Comparison of ENCODE assay signal across 22 cellular contexts in the genomic region with DNA sequence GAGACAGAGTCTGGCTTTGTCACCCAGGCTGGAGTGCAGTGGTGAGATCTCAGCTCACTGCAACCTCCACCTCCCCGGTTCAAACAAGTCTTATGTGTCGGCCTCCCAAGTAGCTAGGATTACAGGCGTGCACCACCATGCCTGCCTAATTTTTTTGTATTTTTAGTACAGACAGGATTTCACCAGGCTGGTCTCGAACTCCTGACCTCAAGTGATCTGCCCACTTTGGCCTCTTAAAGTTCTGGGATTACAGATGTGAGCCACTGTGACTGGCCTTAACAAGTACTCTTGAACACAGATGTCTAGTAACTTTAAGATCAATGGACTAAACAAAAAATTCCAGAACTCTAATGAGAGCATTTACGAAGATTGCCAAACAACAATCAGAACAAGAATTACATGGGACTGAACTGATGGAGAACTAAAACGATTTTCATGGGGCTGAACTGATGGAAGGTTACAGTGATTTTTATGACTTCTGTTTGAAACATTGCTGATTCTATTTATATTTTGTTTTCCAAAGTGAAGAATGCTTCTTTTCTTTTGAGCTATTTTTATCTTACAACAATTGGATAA. TPM values are rescaled to one million over a fixed set of nuclear protein-coding genes. Genes with fewer than 3 reads are reported as not detected.
DNase-seq lines count a peak whose midpoint lies in the region; ATAC-seq, FAIRE-seq and TF ChIP-seq lines count a peak whose summit lies in the region.
"Had no signal": no experiment of that assay in that cellular context is flagged by ENCODE, and none has a peak within 500 bp of the region (broad histone marks: within the 10 kb centered on the region; RNA-seq: fewer than 3 reads in every experiment).

No MANE protein-coding gene starts in this region.

- no peak for ATAC-seq in right lobe of liver
- ATAC-seq in stimulated activated naive CD8-positive, alpha-beta T cell treated with anti-CD3 and anti-CD28 coated beads, Interleukin-15, amount 100 ng/mL, for 72 hours, result no peak
- ATAC-seq: effector memory CD8-positive, alpha-beta T cell; natural killer cell; Right ventricle myocardium inferior had no signal

- H3K4me3 ChIP-seq in AG10803 (ENCODE audit: low read length), result no peak overlapping the region
- no peak overlapping the region for H3K4me3 ChIP-seq in PC-9
- no peak overlapping the region for H3K4me3 ChIP-seq in endodermal cell (ENCODE audit: low read length)
- H3K4me3 ChIP-seq in neuronal stem cell (ENCODE audit: low read length in 2 of 2), result no peak overlapping the region
- H3K4me3 ChIP-seq in right lobe of liver, result no peak overlapping the region
- H3K4me3 ChIP-seq: heart left ventricle, lower lobe of right lung had no signal

- intact Hi-C loops in PC-9 (cut with micrococcal nuclease; ENCODE audit: unreplicated experiment), result no loop called here
- intact Hi-C loops in right lobe of liver (cut with DNase I), result no loop called here

- no TSS peak for BruUV-seq in PC-9 (replicated peaks; lab: Mats Ljungman, UMichigan)

- H3K23ac ChIP-seq in neuronal stem cell (ENCODE audit: low read depth, low read length, poor library complexity), result no peak overlapping the region

- no peak overlapping the region for H2BK120ac ChIP-seq in neuronal stem cell (ENCODE audit: low read depth, low read length)

- H3K79me2 ChIP-seq in PC-9 (ENCODE audit: low read depth), result no peaks in the 10 kb centered on the region

- H3K27me3 Mint-ChIP-seq in endodermal cell (ENCODE audit: insufficient read depth), result no peaks in the 10 kb centered on the region
- H3K27me3 Mint-ChIP-seq in stimulated activated naive CD8-positive, alpha-beta T cell treated with anti-CD3 and anti-CD28 coated beads, Interleukin-15, amount 100 ng/mL, for 72 hours, result no peaks in the 10 kb centered on the region
- H3K27me3 Mint-ChIP-seq: effector memory CD8-positive, alpha-beta T cell had no signal

- H2BK15ac ChIP-seq in neuronal stem cell (ENCODE audit: low read length), result no peak overlapping the region

- POLR2A ChIA-PET in PC-9 (lab: Charles Lee; ENCODE audit: unreplicated experiment), result no interaction called here

- H3K36me3 ChIP-seq in PC-9 (ENCODE audit: low read depth), result 0 out of 2 replicates have a peak, but pooled peaks cover 3% of the 10 kb centered on the region
- H3K36me3 ChIP-seq in endodermal cell (ENCODE audit: control insufficient read depth, insufficient read depth, low read length), result no peaks in the 10 kb centered on the region
- no peaks in the 10 kb centered on the region for H3K36me3 ChIP-seq in neuronal stem cell (replicated peaks in 1 of 2; ENCODE audit: control insufficient read depth in 2 of 2, insufficient read depth in 2 of 2, low read length in 2 of 2)
- H3K36me3 ChIP-seq in right lobe of liver, result no peaks in the 10 kb centered on the region
- H3K36me3 ChIP-seq: heart left ventricle, lower lobe of right lung, WERI-Rb-1 had no signal

- H3K4me2 ChIP-seq in PC-9 (peak overlapping the region; percentile 69), neuronal stem cell (ENCODE audit: insufficient read depth, low read length, poor library complexity, severe bottlenecking) (no peak overlapping the region)

- H3K27ac Mint-ChIP-seq in endodermal cell, result peak overlapping the region; percentile 93
- no peak overlapping the region for H3K27ac Mint-ChIP-seq in stimulated activated naive CD8-positive, alpha-beta T cell treated with anti-CD3 and anti-CD28 coated beads, Interleukin-15, amount 100 ng/mL, for 72 hours
- H3K27ac Mint-ChIP-seq: effector memory CD8-positive, alpha-beta T cell; natural killer cell had no signal

- H3F3A ChIP-seq in PC-9 (ENCODE audit: insufficient read depth, low read depth), result peaks cover 41% of the 10 kb centered on the region

- no peaks in the 10 kb centered on the region for H3K9me2 ChIP-seq in PC-9 (ENCODE audit: insufficient read depth)

- no peak overlapping the region for H3K14ac ChIP-seq in neuronal stem cell (ENCODE audit: low read length)

- TF ChIP-seq POLR2A in GM12891 (IDR thresholded peaks at IDR 0.05; ENCODE audit: low read depth, low read length) (no peak), right lobe of liver (IDR thresholded peaks at IDR 0.05) (no peak)

- H3K18ac ChIP-seq in neuronal stem cell (ENCODE audit: low read length), result no peak overlapping the region

- H3K27me3 ChIP-seq in PC-9 (ENCODE audit: insufficient read depth, low read depth) (no peaks in the 10 kb centered on the region), endodermal cell (ENCODE audit: control insufficient read depth, insufficient read depth, low read length, poor library complexity, severe bottlenecking) (no peaks in the 10 kb centered on the region), neuronal stem cell (ENCODE audit: control insufficient read depth in 3 of 3, insufficient read depth in 3 of 3, low read depth in 1 of 3, low read length in 3 of 3) (no peaks in the 10 kb centered on the region), right lobe of liver (no peaks in the 10 kb centered on the region)
- H3K27me3 ChIP-seq: heart left ventricle had no signal

- peak; percentile 33 for DNase-seq in AG10803 (ENCODE audit: low read depth)
- DNase-seq in PC-9, result no peak
- no peak for DNase-seq in endodermal cell
- no peak for DNase-seq in neuronal stem cell (ENCODE audit: low spot score)
- no peak for DNase-seq in GM12891 (ENCODE audit: insufficient read length, low spot score)
- no peak for DNase-seq in right lobe of liver
- DNase-seq in stimulated activated naive CD8-positive, alpha-beta T cell treated with anti-CD3 and anti-CD28 coated beads, Interleukin-15, amount 100 ng/mL, for 72 hours, result no peak
- no peak for DNase-seq in cerebellum (ENCODE audit: low spot score)
- DNase-seq: aorta; CD8-positive, alpha-beta memory T cell; effector memory CD8-positive, alpha-beta T cell; heart left ventricle; KG1; lower lobe of right lung; natural killer cell; NCI-H2029 treated with DMSO at 0.1 percent for 48 hours; NCI-H524 treated with DMSO at 0.1 percent for 48 hours; stimulated activated CD4-positive, alpha-beta T cell treated with anti-CD3 and anti-CD28 coated beads, Interleukin-12 subunit alpha, Interleukin-12 subunit beta, amount 100 ng/mL, for 4 hours; stimulated activated CD8-positive, alpha-beta memory T cell treated with anti-CD3 and anti-CD28 coated beads, Interleukin-4, amount 100 ng/mL, for 48 hours; T-helper 1 cell had no signal

- FAIRE-seq in GM12891 (lab: Jason Lieb, UNC), result no peak

- no peaks in the 10 kb centered on the region for H4K20me1 ChIP-seq in PC-9 (ENCODE audit: insufficient read depth)

- no peak overlapping the region for H4K91ac ChIP-seq in neuronal stem cell (ENCODE audit: low read depth, low read length, poor library complexity)

- H3K9me3 ChIP-seq in PC-9 (ENCODE audit: insufficient read depth, low read depth) (peaks cover 12% of the 10 kb centered on the region; the same call in 1 of the 2 replicates), endodermal cell (ENCODE audit: control insufficient read depth, low read length) (peaks cover 4% of the 10 kb centered on the region), neuronal stem cell (replicated peaks in 1 of 2; ENCODE audit: control insufficient read depth in 2 of 2, insufficient read depth in 1 of 2, low read depth in 1 of 2, low read length in 2 of 2) (no peaks in the 10 kb centered on the region), right lobe of liver (no peaks in the 10 kb centered on the region)
- H3K9me3 ChIP-seq: heart left ventricle, lower lobe of right lung had no signal

- no peak overlapping the region for H3K4ac ChIP-seq in neuronal stem cell (ENCODE audit: low read length)

- CTCF ChIA-PET in PC-9 (lab: Charles Lee), result interaction anchor here (0.5 kb wide), 1 partner anchor 123 kb away, joined by 3 read pairs; no protein-coding TSS in a partner anchor

- H2AFZ ChIP-seq in PC-9, result no peak overlapping the region
- no peak overlapping the region for H2AFZ ChIP-seq in neuronal stem cell (ENCODE audit: low read length)

- H3K9me3 Mint-ChIP-seq in endodermal cell, result peaks cover 3% of the 10 kb centered on the region
- H3K9me3 Mint-ChIP-seq in stimulated activated naive CD8-positive, alpha-beta T cell treated with anti-CD3 and anti-CD28 coated beads, Interleukin-15, amount 100 ng/mL, for 72 hours, result no peaks in the 10 kb centered on the region
- H3K9me3 Mint-ChIP-seq: CD8-positive, alpha-beta memory T cell; effector memory CD8-positive, alpha-beta T cell; natural killer cell had no signal

- no peak overlapping the region for H2BK5ac ChIP-seq in neuronal stem cell (ENCODE audit: low read length)

- TF ChIP-seq CTCF in AG10803 (conservative IDR thresholded peaks at IDR 0.05; ENCODE audit: low read length) (no peak), PC-9 (conservative IDR thresholded peaks at IDR 0.05) (no peak), endodermal cell (conservative IDR thresholded peaks at IDR 0.05) (no peak), right lobe of liver (IDR thresholded peaks at IDR 0.05) (no peak)

- H3K4me3 Mint-ChIP-seq in endodermal cell, result no peak overlapping the region
- no peak overlapping the region for H3K4me3 Mint-ChIP-seq in stimulated activated naive CD8-positive, alpha-beta T cell treated with anti-CD3 and anti-CD28 coated beads, Interleukin-15, amount 100 ng/mL, for 72 hours
- H3K4me3 Mint-ChIP-seq: CD8-positive, alpha-beta memory T cell; effector memory CD8-positive, alpha-beta T cell; natural killer cell had no signal

- peaks cover 39% of the 10 kb centered on the region for H3K4me1 Mint-ChIP-seq in endodermal cell
- H3K4me1 Mint-ChIP-seq in stimulated activated naive CD8-positive, alpha-beta T cell treated with anti-CD3 and anti-CD28 coated beads, Interleukin-15, amount 100 ng/mL, for 72 hours, result peaks cover 21% of the 10 kb centered on the region

- no peak overlapping the region for H2AK5ac ChIP-seq in neuronal stem cell (ENCODE audit: low read depth, low read length)

- H4K8ac ChIP-seq in neuronal stem cell (ENCODE audit: low read depth, low read length), result no peak overlapping the region

- H2BK12ac ChIP-seq in neuronal stem cell (ENCODE audit: low read length), result no peak overlapping the region

- no peaks in the 10 kb centered on the region for H3K36me3 Mint-ChIP-seq in endodermal cell (ENCODE audit: low read depth)
- H3K36me3 Mint-ChIP-seq: natural killer cell had no signal

- H3K9ac ChIP-seq in endodermal cell (ENCODE audit: extremely low read depth, low read length, poor library complexity, severe bottlenecking) (no peak overlapping the region), neuronal stem cell (ENCODE audit: low read depth, low read length, poor library complexity) (no peak overlapping the region)

- 78 to 79% methylated on average over 5 to 6 of the region's 6 CpGs for WGBS in endodermal cell (ENCODE audit: insufficient coverage in 1 of 2, insufficient read length in 1 of 2), 2 experiments
- no CpG with 5 or more reads among the region's 6 CpGs for WGBS in neuronal stem cell (ENCODE audit: extremely low coverage in 2 of 2, insufficient read length in 2 of 2, insufficient replicate concordance in 1 of 2), 2 donors
- WGBS in right lobe of liver (ENCODE audit: insufficient coverage, low coverage, low lambda C conversion rate, missing lambda C conversion rate), result 85% methylated on average over 6 of the region's 6 CpGs

- H3K4me1 ChIP-seq in PC-9 (replicated peaks; ENCODE audit: insufficient read depth), result peaks cover 81% of the 10 kb centered on the region
- peaks cover 15% of the 10 kb centered on the region for H3K4me1 ChIP-seq in endodermal cell (ENCODE audit: control insufficient read depth, insufficient read depth, low read length)
- H3K4me1 ChIP-seq in neuronal stem cell (ENCODE audit: control insufficient read depth in 2 of 2, insufficient read depth in 1 of 2, low read depth in 1 of 2, low read length in 2 of 2), result peaks cover 6 to 8% of the 10 kb centered on the region in 2 donors
- H3K4me1 ChIP-seq in right lobe of liver, result peaks cover 0 to 52% (median 14%) of the 10 kb centered on the region in 4 donors

- H3K79me1 ChIP-seq in neuronal stem cell (ENCODE audit: low read depth, low read length), result no peaks in the 10 kb centered on the region

- H3K27ac ChIP-seq in PC-9 (peak overlapping the region; percentile 87), endodermal cell (ENCODE audit: low read depth, low read length) (peak overlapping the region; percentile 25), neuronal stem cell (replicated peaks; ENCODE audit: low read length) (peak overlapping the region; percentile 40), right lobe of liver (no peak overlapping the region)
- H3K27ac ChIP-seq: lower lobe of right lung, WERI-Rb-1 had no signal

RNA-seq across cellular contexts. Expression of gene ST3GAL5, which starts 46.5 kb away (rescaled TPM):
- total RNA-seq in PC-9 (2021) (5.9 and 7.2 TPM in 2 replicates), endodermal cell (10 to 100 TPM; 26.6 to 27.4 TPM), right lobe of liver (10 to 100 TPM in 4 of 6 experiments, 1 to 10 TPM in 2; 8.6 to 22.2 (median 10.9) TPM), cerebellum (61.9 TPM)
- polyA plus RNA-seq in endodermal cell (2013, experiment 1 of 2), result 15.1 TPM
- 15.8 TPM for polyA plus RNA-seq in endodermal cell (2013, experiment 2 of 2)
- polyA plus RNA-seq in neuronal stem cell (2013, experiment 1 of 2), result 5.0 TPM
- 5.3 TPM for polyA plus RNA-seq in neuronal stem cell (2013, experiment 2 of 2)
- polyA plus RNA-seq in GM12891 (2012; ENCODE audit: low read depth, missing spikeins), result 3.6 TPM

Comparison
In these comparisons a context has a peak if more than half of its experiments do, and no peak if none do; other contexts are left out.
1. H3K27ac ChIP-seq: peak in PC-9 (single experiment), endodermal cell (single experiment) and neuronal stem cell (single experiment); none in right lobe of liver (0 of 3).